ENCODE assay signal across 10 cellular contexts in genomic region chr16:1534021-1535020, GRCh38. TPM values are rescaled to one million over a fixed set of nuclear protein-coding genes. Genes with fewer than 3 reads are reported as not detected.
DNase-seq lines count a peak whose midpoint lies in the region; ATAC-seq, FAIRE-seq and TF ChIP-seq lines count a peak whose summit lies in the region.
"Had no signal": no experiment of that assay in that cellular context is flagged by ENCODE, and none has a peak within 500 bp of the region (broad histone marks: within the 10 kb centered on the region; RNA-seq: fewer than 3 reads in every experiment).

No MANE protein-coding gene starts in this region.

- H3K27ac ChIP-seq in liver (ENCODE audit: low read depth in 1 of 2, low read length in 2 of 2) (peak overlapping the region; percentile 69 to 80), HepG2 (ENCODE audit: extremely low read length, insufficient read depth, low read length) (no peak overlapping the region), colonic mucosa (peak overlapping the region; percentile 81), aorta (ENCODE audit: low read depth in 1 of 2, low read length in 2 of 2) (peak overlapping the region in 1 of 2 donors; percentile 69)

- H2AFZ ChIP-seq in HepG2 (ENCODE audit: low read length), result no peak overlapping the region

- WGBS in liver, result 68% methylated on average over 57 of the region's 57 CpGs
- 93% methylated on average over 28 of the region's 57 CpGs for WGBS in HepG2 (ENCODE audit: low lambda C conversion rate)
- 37 to 51% methylated on average over 57 of the region's 57 CpGs for WGBS in aorta, 2 donors

- peaks cover 26 to 58% (median 55%) of the 10 kb centered on the region in 4 donors for H3K4me1 Mint-ChIP-seq in naive thymus-derived CD8-positive, alpha-beta T cell
- peaks cover 22% of the 10 kb centered on the region for H3K4me1 Mint-ChIP-seq in glutamatergic neuron (ENCODE audit: low read depth, unreplicated experiment)

- no peaks in the 10 kb centered on the region for H4K20me1 ChIP-seq in HepG2 (ENCODE audit: insufficient read depth, low read length)

- no peak for ATAC-seq in HepG2
- ATAC-seq in naive thymus-derived CD8-positive, alpha-beta T cell, result peak; percentile 5 to 6
- ATAC-seq in aorta (ENCODE audit: low FRiP score), result peak; percentile 7
- no peak for ATAC-seq in GM21619 (IDR thresholded peaks at IDR 0.05; ENCODE audit: unreplicated experiment)

- BruUV-seq in HepG2 (replicated peaks; lab: Mats Ljungman, UMichigan), result no TSS peak

- no peaks in the 10 kb centered on the region for H3K27me3 Mint-ChIP-seq in naive thymus-derived CD8-positive, alpha-beta T cell
- peaks cover 11% of the 10 kb centered on the region for H3K27me3 Mint-ChIP-seq in glutamatergic neuron (ENCODE audit: unreplicated experiment)

- peak overlapping the region in 1 of 2 donors; percentile 46 for H3K9ac ChIP-seq in liver (ENCODE audit: low read depth in 1 of 2, low read length in 2 of 2)
- H3K9ac ChIP-seq in HepG2 (ENCODE audit: insufficient read depth, low read depth, low read length), result no peak overlapping the region
- peak overlapping the region; percentile 32 to 79 for H3K9ac ChIP-seq in colonic mucosa (ENCODE audit: low read depth in 2 of 2, low read length in 2 of 2)

- in situ Hi-C loops in HepG2 (cut with HindIII; ENCODE audit: extremely low pct_ligation_motif_present, low pct_unique_long_range_greater_than_20kb), result no loop called here

- peak overlapping the region in 2 of 3 donors; percentile 54 for H3K4me3 ChIP-seq in liver (ENCODE audit: low read depth in 1 of 3, low read length in 3 of 3)
- H3K4me3 ChIP-seq in HepG2 (replicated peaks in 1 of 3; ENCODE audit: insufficient read depth in 1 of 3, low read depth in 2 of 3, low read length in 3 of 3), result no peak overlapping the region
- peak overlapping the region; percentile 42 for H3K4me3 ChIP-seq in colonic mucosa
- H3K4me3 ChIP-seq in aorta (ENCODE audit: low read length in 2 of 2), result peak overlapping the region; percentile 31 to 47

- peak overlapping the region; percentile 91 to 97 (median 94) for H3K27ac Mint-ChIP-seq in naive thymus-derived CD8-positive, alpha-beta T cell
- no peak overlapping the region for H3K27ac Mint-ChIP-seq in glutamatergic neuron (ENCODE audit: unreplicated experiment)

- no peak for TF ChIP-seq CTCF in liver (IDR thresholded peaks at IDR 0.05; ENCODE audit: low read depth, low read length, missing input control)
- no peak for TF ChIP-seq CTCF in HepG2 (CRISPR knock-in tag; IDR thresholded peaks at IDR 0.05)
- TF ChIP-seq CTCF in colonic mucosa (IDR thresholded peaks at IDR 0.05), result no peak
- TF ChIP-seq CTCF in glutamatergic neuron (IDR thresholded peaks at IDR 0.05; ENCODE audit: partially characterized antibody, unreplicated experiment), result no peak

- H3K4me1 ChIP-seq in liver (ENCODE audit: control insufficient read depth in 4 of 4, insufficient read depth in 4 of 4, low read length in 3 of 4) (peaks cover 0 to 19% (median 2%) of the 10 kb centered on the region in 4 donors), HepG2 (ENCODE audit: insufficient read depth, low read length) (no peaks in the 10 kb centered on the region), colonic mucosa (no peaks in the 10 kb centered on the region), aorta (ENCODE audit: control insufficient read depth in 1 of 2, insufficient read depth in 2 of 2, low read length in 2 of 2) (no peaks in the 10 kb centered on the region)

- no peaks in the 10 kb centered on the region for H3K79me2 ChIP-seq in HepG2 (ENCODE audit: insufficient read depth, low read length)

- DNase-seq in HepG2 (ENCODE audit: low spot score) (no peak), colonic mucosa (no peak), aorta (peak in 1 of 2 donors; percentile 82), NCI-H146 treated with DMSO at 0.1 percent for 48 hours (lab: John Stamatoyannopoulos, UW; ENCODE audit: unreplicated experiment) (no peak), glutamatergic neuron (no peak)
- peak in 1 of 10 donors; percentile 10 for DNase-seq in naive thymus-derived CD8-positive, alpha-beta T cell

- no peak overlapping the region for H3K4me2 ChIP-seq in HepG2 (ENCODE audit: low read depth, low read length)

- no peak for FAIRE-seq in HepG2 (lab: Jason Lieb, UNC)
- FAIRE-seq: endometrium had no signal

- TF ChIP-seq RAD21 in liver (IDR thresholded peaks at IDR 0.05) (no peak), HepG2 (CRISPR knock-in tag; IDR thresholded peaks at IDR 0.05) (no peak)

- POLR2A ChIA-PET in HepG2 (lab: Yijun Ruan, JAX), result no interaction called here
- POLR2A ChIA-PET in naive thymus-derived CD8-positive, alpha-beta T cell (lab: Charles Lee), result interaction anchor here (0.8 to 11.3 kb wide), 22 partner anchors 9 to 432 kb away, joined by 3 to 135 read pairs (median 6); partner anchors contain the start of genes CRAMP1, EME2, IFT140 and MAPK8IP3

- H3K36me3 ChIP-seq in liver (ENCODE audit: control insufficient read depth in 4 of 4, insufficient read depth in 3 of 4, low read depth in 1 of 4, low read length in 3 of 4), result no peaks in the 10 kb centered on the region
- H3K36me3 ChIP-seq in HepG2 (replicated peaks in 1 of 2; ENCODE audit: control insufficient read depth in 1 of 2, insufficient read depth in 2 of 2, low read length in 2 of 2), result no peaks in the 10 kb centered on the region
- H3K36me3 ChIP-seq in colonic mucosa, result no peaks in the 10 kb centered on the region
- peaks cover 0 to 9% of the 10 kb centered on the region in 2 donors for H3K36me3 ChIP-seq in aorta (ENCODE audit: control insufficient read depth in 1 of 2, insufficient read depth in 2 of 2, low read length in 1 of 2)

- CTCF ChIA-PET in HepG2 (lab: Yijun Ruan, JAX; ENCODE audit: low intra/inter-chr PET ratio, low total read pairs), result no interaction called here

- TF ChIP-seq POLR2A in HepG2 (IDR thresholded peaks at IDR 0.05; ENCODE audit: insufficient read depth in 1 of 2, low read depth in 2 of 2, low read length in 2 of 2), result no peak

- peak overlapping the region; percentile 96 to 99 (median 98) for H3K4me3 Mint-ChIP-seq in naive thymus-derived CD8-positive, alpha-beta T cell
- no peak overlapping the region for H3K4me3 Mint-ChIP-seq in glutamatergic neuron (ENCODE audit: unreplicated experiment)

- no peaks in the 10 kb centered on the region for H3K9me3 Mint-ChIP-seq in naive thymus-derived CD8-positive, alpha-beta T cell
- H3K9me3 Mint-ChIP-seq in glutamatergic neuron (ENCODE audit: unreplicated experiment), result peaks cover 13% of the 10 kb centered on the region

- peaks cover 16 to 41% (median 18%) of the 10 kb centered on the region in 3 donors for H3K36me3 Mint-ChIP-seq in naive thymus-derived CD8-positive, alpha-beta T cell
- no peaks in the 10 kb centered on the region for H3K36me3 Mint-ChIP-seq in glutamatergic neuron (ENCODE audit: unreplicated experiment)

- TF ChIP-seq EP300 in HepG2 (IDR thresholded peaks at IDR 0.05; ENCODE audit: low read depth in 2 of 2, low read length in 2 of 2), result no peak
- no peak for TF ChIP-seq EP300 in HepG2 (CRISPR knock-in tag; IDR thresholded peaks at IDR 0.05; ENCODE audit: borderline replicate concordance)

- H3K9me3 ChIP-seq in liver (ENCODE audit: control insufficient read depth in 4 of 4, low read length in 3 of 4) (no peaks in the 10 kb centered on the region), HepG2 (ENCODE audit: low read length) (no peaks in the 10 kb centered on the region), colonic mucosa (no peaks in the 10 kb centered on the region), aorta (ENCODE audit: control insufficient read depth, low read length) (no peaks in the 10 kb centered on the region)

- intact Hi-C loops in HepG2 (cut with micrococcal nuclease; ENCODE audit: unreplicated experiment), result no loop called here
- intact Hi-C loops in colonic mucosa (cut with DNase I), result no loop called here
- intact Hi-C loops in aorta (cut with DNase I), result no loop called here

- H3K27me3 ChIP-seq in liver (ENCODE audit: control insufficient read depth in 4 of 4, insufficient read depth in 4 of 4, low read length in 3 of 4), result no peaks in the 10 kb centered on the region
- H3K27me3 ChIP-seq in HepG2 (ENCODE audit: control insufficient read depth in 1 of 2, insufficient read depth in 2 of 2, low read length in 2 of 2), result no peaks in the 10 kb centered on the region
- no peaks in the 10 kb centered on the region for H3K27me3 ChIP-seq in colonic mucosa
- no peaks in the 10 kb centered on the region for H3K27me3 ChIP-seq in aorta (ENCODE audit: control insufficient read depth in 1 of 2, insufficient read depth in 2 of 2, low read length in 1 of 2)

RNA-seq across cellular contexts. Expression of gene TMEM204, which starts 0.9 kb away (rescaled TPM):
- total RNA-seq in liver, result 10 to 100 TPM in 1 of 2 donors, 1 to 10 TPM in 1; 3.5 to 11.7 TPM
- 10 to 100 TPM in 1 of 2 donors, 1 to 10 TPM in 1; 9.8 to 14.4 TPM for polyA plus RNA-seq in liver
- not detected in 2 replicates for total RNA-seq in HepG2 (2016; rRNA removed; fragmentation: Illumina TruSeq; extraction: Trizol)
- not detected in 2 replicates for total RNA-seq in HepG2 (2016; cell fraction: cytosol; rRNA removed; fragmentation: Illumina TruSeq; extraction: Trizol; ENCODE audit: low read depth)
- total RNA-seq in HepG2 (2016; cell fraction: insoluble cytoplasmic fraction; rRNA removed; fragmentation: Illumina TruSeq; extraction: Trizol), result not detected in 2 replicates
- not detected in 2 replicates for total RNA-seq in HepG2 (2016; cell fraction: membrane; rRNA removed; fragmentation: Illumina TruSeq; extraction: Trizol)
- not detected in 2 replicates for total RNA-seq in HepG2 (2016; cell fraction: nucleus; rRNA removed; fragmentation: Illumina TruSeq; extraction: Trizol)
- polyA plus RNA-seq in HepG2 (2011; rRNA removed), result not detected in 2 replicates
- not detected in 2 replicates for polyA plus RNA-seq in HepG2 (2011; cell fraction: cytosol; rRNA removed)
- polyA plus RNA-seq in HepG2 (2011; cell fraction: nucleus; rRNA removed), result not detected in 2 replicates
- polyA plus RNA-seq in HepG2 (2012), result not detected in 2 replicates
- polyA plus RNA-seq in HepG2 (2016; cell fraction: cytosol; fragmentation: Illumina TruSeq; extraction: Trizol; ENCODE audit: low read depth), result not detected in 2 replicates
- not detected in 2 replicates for polyA plus RNA-seq in HepG2 (2016; cell fraction: insoluble cytoplasmic fraction; fragmentation: Illumina TruSeq; extraction: Trizol; ENCODE audit: low read depth)
- not detected in 2 replicates for polyA plus RNA-seq in HepG2 (2016; cell fraction: membrane; fragmentation: Illumina TruSeq; extraction: Trizol; ENCODE audit: low read depth)
- not detected in 2 replicates for polyA plus RNA-seq in HepG2 (2016; cell fraction: nucleus; fragmentation: Illumina TruSeq; extraction: Trizol; ENCODE audit: insufficient read depth, low read depth)
- polyA minus RNA-seq in HepG2 (2011; rRNA and poly(A)+ RNA removed; ENCODE audit: low replicate concordance), result not detected in 2 replicates
- polyA minus RNA-seq in HepG2 (2011; cell fraction: cytosol; rRNA and poly(A)+ RNA removed), result not detected in 2 replicates
- polyA minus RNA-seq in HepG2 (2011; cell fraction: nucleus; rRNA and poly(A)+ RNA removed), result not detected in 2 replicates
- 1 to 10 TPM; 2.9 to 5.0 TPM for total RNA-seq in colonic mucosa
- 100 to 1,000 TPM; 186 to 196 TPM for total RNA-seq in naive thymus-derived CD8-positive, alpha-beta T cell
- polyA plus RNA-seq in naive thymus-derived CD8-positive, alpha-beta T cell, result 100 to 1,000 TPM in 2 of 3 donors, 10 to 100 TPM in 1; 95.9 to 135 (median 125) TPM
- total RNA-seq in aorta, result 10 to 100 TPM; 38.1 to 52.1 TPM
- 10 to 100 TPM; 34.7 to 74.5 TPM for polyA plus RNA-seq in aorta
- 0.22 TPM for total RNA-seq in glutamatergic neuron (ENCODE audit: unreplicated experiment)
- total RNA-seq: Daoy had no signal

RNA-seq across cellular contexts. Expression of gene TELO2, which starts 41.2 kb away (rescaled TPM):
- total RNA-seq in liver (10 to 100 TPM; 12.9 to 14.6 TPM), HepG2 (2016; rRNA removed; fragmentation: Illumina TruSeq; extraction: Trizol) (8.9 and 17.9 TPM in 2 replicates), colonic mucosa (10 to 100 TPM; 18.4 to 76.0 TPM), aorta (10 to 100 TPM; 25.6 to 28.2 TPM), glutamatergic neuron (ENCODE audit: unreplicated experiment) (101 TPM)
- polyA plus RNA-seq in liver (10 to 100 TPM; 17.8 to 19.3 TPM), HepG2 (2011; rRNA removed) (10.1 and 12.5 TPM in 2 replicates), aorta (10 to 100 TPM in 1 of 2 donors, 1 to 10 TPM in 1; 8.8 to 52.7 TPM)
- total RNA-seq in HepG2 (2016; cell fraction: cytosol; rRNA removed; fragmentation: Illumina TruSeq; extraction: Trizol; ENCODE audit: low read depth), result 4.6 and 5.6 TPM in 2 replicates
- total RNA-seq in HepG2 (2016; cell fraction: insoluble cytoplasmic fraction; rRNA removed; fragmentation: Illumina TruSeq; extraction: Trizol), result 8.4 and 19.3 TPM in 2 replicates
- total RNA-seq in HepG2 (2016; cell fraction: membrane; rRNA removed; fragmentation: Illumina TruSeq; extraction: Trizol), result 5.9 and 7.0 TPM in 2 replicates
- 21.0 and 26.7 TPM in 2 replicates for total RNA-seq in HepG2 (2016; cell fraction: nucleus; rRNA removed; fragmentation: Illumina TruSeq; extraction: Trizol)
- polyA plus RNA-seq in HepG2 (2011; cell fraction: cytosol; rRNA removed), result 4.0 and 7.4 TPM in 2 replicates
- 188 and 244 TPM in 2 replicates for polyA plus RNA-seq in HepG2 (2011; cell fraction: nucleus; rRNA removed)
- polyA plus RNA-seq in HepG2 (2012), result 11.3 and 13.8 TPM in 2 replicates
- 1.7 and 2.3 TPM in 2 replicates for polyA plus RNA-seq in HepG2 (2016; cell fraction: cytosol; fragmentation: Illumina TruSeq; extraction: Trizol; ENCODE audit: low read depth)
- polyA plus RNA-seq in HepG2 (2016; cell fraction: insoluble cytoplasmic fraction; fragmentation: Illumina TruSeq; extraction: Trizol; ENCODE audit: low read depth), result 9.6 and 13.7 TPM in 2 replicates
- polyA plus RNA-seq in HepG2 (2016; cell fraction: membrane; fragmentation: Illumina TruSeq; extraction: Trizol; ENCODE audit: low read depth), result 2.9 and 3.2 TPM in 2 replicates
- polyA plus RNA-seq in HepG2 (2016; cell fraction: nucleus; fragmentation: Illumina TruSeq; extraction: Trizol; ENCODE audit: insufficient read depth, low read depth), result 87.0 and 87.4 TPM in 2 replicates
- polyA minus RNA-seq in HepG2 (2011; rRNA and poly(A)+ RNA removed; ENCODE audit: low replicate concordance), result 11.5 and 12.7 TPM in 2 replicates
- 6.3 and 9.0 TPM in 2 replicates for polyA minus RNA-seq in HepG2 (2011; cell fraction: cytosol; rRNA and poly(A)+ RNA removed)
- polyA minus RNA-seq in HepG2 (2011; cell fraction: nucleus; rRNA and poly(A)+ RNA removed), result 18.6 and 19.7 TPM in 2 replicates
- total RNA-seq in naive thymus-derived CD8-positive, alpha-beta T cell, result 10 to 100 TPM; 42.6 to 51.5 TPM
- 10 to 100 TPM in 2 of 3 donors, 1 to 10 TPM in 1; 9.8 to 18.1 (median 14.9) TPM for polyA plus RNA-seq in naive thymus-derived CD8-positive, alpha-beta T cell

RNA-seq across cellular contexts. Expression of gene PTX4, which starts 45.6 kb away (rescaled TPM):
- total RNA-seq in liver (under 1 TPM; 0.08 to 0.61 TPM), HepG2 (2016; rRNA removed; fragmentation: Illumina TruSeq; extraction: Trizol) (not detected in 2 replicates), colonic mucosa (not detected), aorta (under 1 TPM; 0.26 to 0.33 TPM), glutamatergic neuron (ENCODE audit: unreplicated experiment) (2.2 TPM)
- polyA plus RNA-seq in liver (not detected), HepG2 (2011; rRNA removed) (0.04 TPM in 1 of 2 replicates, not detected in the other), aorta (not detected)
- total RNA-seq in HepG2 (2016; cell fraction: cytosol; rRNA removed; fragmentation: Illumina TruSeq; extraction: Trizol; ENCODE audit: low read depth), result not detected in 2 replicates
- not detected in 2 replicates for total RNA-seq in HepG2 (2016; cell fraction: insoluble cytoplasmic fraction; rRNA removed; fragmentation: Illumina TruSeq; extraction: Trizol)
- not detected in 2 replicates for total RNA-seq in HepG2 (2016; cell fraction: membrane; rRNA removed; fragmentation: Illumina TruSeq; extraction: Trizol)
- total RNA-seq in HepG2 (2016; cell fraction: nucleus; rRNA removed; fragmentation: Illumina TruSeq; extraction: Trizol), result not detected in 2 replicates
- 0.04 TPM in 1 of 2 replicates, not detected in the other for polyA plus RNA-seq in HepG2 (2011; cell fraction: cytosol; rRNA removed)
- not detected in 2 replicates for polyA plus RNA-seq in HepG2 (2011; cell fraction: nucleus; rRNA removed)
- polyA plus RNA-seq in HepG2 (2012), result not detected in 2 replicates
- polyA plus RNA-seq in HepG2 (2016; cell fraction: cytosol; fragmentation: Illumina TruSeq; extraction: Trizol; ENCODE audit: low read depth), result not detected in 2 replicates
- not detected in 2 replicates for polyA plus RNA-seq in HepG2 (2016; cell fraction: insoluble cytoplasmic fraction; fragmentation: Illumina TruSeq; extraction: Trizol; ENCODE audit: low read depth)
- polyA plus RNA-seq in HepG2 (2016; cell fraction: membrane; fragmentation: Illumina TruSeq; extraction: Trizol; ENCODE audit: low read depth), result not detected in 2 replicates
- not detected in 2 replicates for polyA plus RNA-seq in HepG2 (2016; cell fraction: nucleus; fragmentation: Illumina TruSeq; extraction: Trizol; ENCODE audit: insufficient read depth, low read depth)
- polyA minus RNA-seq in HepG2 (2011; rRNA and poly(A)+ RNA removed; ENCODE audit: low replicate concordance), result not detected in 2 replicates
- polyA minus RNA-seq in HepG2 (2011; cell fraction: cytosol; rRNA and poly(A)+ RNA removed), result not detected in 2 replicates
- polyA minus RNA-seq in HepG2 (2011; cell fraction: nucleus; rRNA and poly(A)+ RNA removed), result not detected in 2 replicates
- total RNA-seq in naive thymus-derived CD8-positive, alpha-beta T cell, result not detected
- not detected for polyA plus RNA-seq in naive thymus-derived CD8-positive, alpha-beta T cell
- total RNA-seq: Daoy had no signal

RNA-seq across cellular contexts. Expression of gene CLCN7, which starts 59.5 kb away (rescaled TPM):
- 10 to 100 TPM; 26.1 to 34.4 TPM for total RNA-seq in liver
- polyA plus RNA-seq in liver, result 10 to 100 TPM; 13.9 to 36.2 TPM
- 9.8 and 25.1 TPM in 2 replicates for total RNA-seq in HepG2 (2016; rRNA removed; fragmentation: Illumina TruSeq; extraction: Trizol)
- total RNA-seq in HepG2 (2016; cell fraction: cytosol; rRNA removed; fragmentation: Illumina TruSeq; extraction: Trizol; ENCODE audit: low read depth), result 8.5 and 9.5 TPM in 2 replicates
- total RNA-seq in HepG2 (2016; cell fraction: insoluble cytoplasmic fraction; rRNA removed; fragmentation: Illumina TruSeq; extraction: Trizol), result 6.2 and 24.1 TPM in 2 replicates
- total RNA-seq in HepG2 (2016; cell fraction: membrane; rRNA removed; fragmentation: Illumina TruSeq; extraction: Trizol), result 6.7 and 7.5 TPM in 2 replicates
- 22.9 and 27.4 TPM in 2 replicates for total RNA-seq in HepG2 (2016; cell fraction: nucleus; rRNA removed; fragmentation: Illumina TruSeq; extraction: Trizol)
- 24.6 and 33.6 TPM in 2 replicates for polyA plus RNA-seq in HepG2 (2011; rRNA removed)
- polyA plus RNA-seq in HepG2 (2011; cell fraction: cytosol; rRNA removed), result 11.6 and 26.3 TPM in 2 replicates
- polyA plus RNA-seq in HepG2 (2011; cell fraction: nucleus; rRNA removed), result 413 and 489 TPM in 2 replicates
- polyA plus RNA-seq in HepG2 (2012), result 30.8 and 56.7 TPM in 2 replicates
- polyA plus RNA-seq in HepG2 (2016; cell fraction: cytosol; fragmentation: Illumina TruSeq; extraction: Trizol; ENCODE audit: low read depth), result 1.7 and 1.8 TPM in 2 replicates
- polyA plus RNA-seq in HepG2 (2016; cell fraction: insoluble cytoplasmic fraction; fragmentation: Illumina TruSeq; extraction: Trizol; ENCODE audit: low read depth), result 6.7 and 9.1 TPM in 2 replicates
- polyA plus RNA-seq in HepG2 (2016; cell fraction: membrane; fragmentation: Illumina TruSeq; extraction: Trizol; ENCODE audit: low read depth), result 3.8 and 6.1 TPM in 2 replicates
- 78.0 and 79.0 TPM in 2 replicates for polyA plus RNA-seq in HepG2 (2016; cell fraction: nucleus; fragmentation: Illumina TruSeq; extraction: Trizol; ENCODE audit: insufficient read depth, low read depth)
- polyA minus RNA-seq in HepG2 (2011; rRNA and poly(A)+ RNA removed; ENCODE audit: low replicate concordance), result 47.8 and 83.3 TPM in 2 replicates
- 15.7 and 20.3 TPM in 2 replicates for polyA minus RNA-seq in HepG2 (2011; cell fraction: cytosol; rRNA and poly(A)+ RNA removed)
- 46.9 and 49.4 TPM in 2 replicates for polyA minus RNA-seq in HepG2 (2011; cell fraction: nucleus; rRNA and poly(A)+ RNA removed)
- 10 to 100 TPM; 42.4 to 61.5 TPM for total RNA-seq in colonic mucosa
- 100 to 1,000 TPM; 112 to 116 TPM for total RNA-seq in naive thymus-derived CD8-positive, alpha-beta T cell
- polyA plus RNA-seq in naive thymus-derived CD8-positive, alpha-beta T cell, result 10 to 100 TPM; 18.7 to 34.7 (median 24.2) TPM
- total RNA-seq in aorta, result 10 to 100 TPM; 44.8 to 89.1 TPM
- polyA plus RNA-seq in aorta, result 10 to 100 TPM; 14.5 to 90.9 TPM
- 118 TPM for total RNA-seq in glutamatergic neuron (ENCODE audit: unreplicated experiment)

Comparison
In these comparisons a context has a peak if more than half of its experiments do, and no peak if none do; other contexts are left out.
1. H3K4me3 ChIP-seq: peak in liver (2 of 3), colonic mucosa (single experiment) and aorta (2 of 2); none in HepG2 (0 of 3).
2. ATAC-seq: peak in naive thymus-derived CD8-positive, alpha-beta T cell (2 of 2) and aorta (single experiment); none in HepG2 (single experiment) and GM21619 (single experiment).